ENCODE assay signal across 21 cellular contexts in genomic region chr13:44410328-44410859, GRCh38. TPM values are rescaled to one million over a fixed set of nuclear protein-coding genes. Genes with fewer than 3 reads are reported as not detected.
DNase-seq lines count a peak whose midpoint lies in the region; ATAC-seq and TF ChIP-seq lines count a peak whose summit lies in the region.
"Had no signal": no experiment of that assay in that cellular context is flagged by ENCODE, and none has a peak within 500 bp of the region (broad histone marks: within the 10 kb centered on the region; RNA-seq: fewer than 3 reads in every experiment).

No MANE protein-coding gene starts in this region.

- H3K4me3 ChIP-seq in mucosa of descending colon (no peak overlapping the region), adrenal gland (no peak overlapping the region)
- H3K4me3 ChIP-seq: colonic mucosa, GM12878, upper lobe of right lung had no signal

- no peak for TF ChIP-seq POLR2A in adrenal gland (IDR thresholded peaks at IDR 0.05)

- H3K9me3 ChIP-seq in mucosa of descending colon (no peaks in the 10 kb centered on the region), adrenal gland (replicated peaks in 1 of 3) (no peaks in the 10 kb centered on the region)
- H3K9me3 ChIP-seq: colonic mucosa, upper lobe of right lung had no signal

- H3K36me3 ChIP-seq in mucosa of descending colon (ENCODE audit: low read depth) (no peaks in the 10 kb centered on the region), adrenal gland (replicated peaks in 1 of 2) (no peaks in the 10 kb centered on the region)
- H3K36me3 ChIP-seq: colonic mucosa, upper lobe of right lung had no signal

- no peaks in the 10 kb centered on the region for H3K27me3 ChIP-seq in adrenal gland
- H3K27me3 ChIP-seq: colonic mucosa, upper lobe of right lung had no signal

- intact Hi-C loops in cardiac septum (cut with DNase I) (no loop called here), left ventricle myocardium superior (cut with micrococcal nuclease) (no loop called here), mucosa of descending colon (cut with DNase I, micrococcal nuclease) (no loop called here), adrenal gland (cut with DNase I) (no loop called here)

- DNase-seq in cardiac septum (ENCODE audit: low spot score) (peak; percentile 38), left ventricle myocardium superior (no peak), RPMI8226 (peak; percentile 42), mucosa of descending colon (peak in 1 of 3 donors; percentile 50), adrenal gland (no peak), GF-D8 (lab: John Stamatoyannopoulos, UW) (no peak), SK-N-DZ (ENCODE audit: low spot score) (no peak), substantia nigra (lab: John Stamatoyannopoulos, UW) (no peak)
- DNase-seq: ACHN; activated CD4-positive, alpha-beta T cell treated with anti-CD3 and anti-CD28 coated beads, Interleukin-2, amount 50 U/mL, for 48 hours; activated effector memory CD4-positive, alpha-beta T cell treated with anti-CD3 and anti-CD28 coated beads, Interleukin-2, amount 50 U/mL, for 16 hours; colonic mucosa; kidney; NCI-H1105 treated with DMSO at 0.1 percent for 48 hours; retina; stimulated activated CD4-positive, alpha-beta T cell treated with anti-CD3 and anti-CD28 coated beads, Interleukin-12 subunit alpha, Interleukin-12 subunit beta, amount 100 ng/mL, for 4 hours; T-helper 9 cell; upper lobe of right lung had no signal

- ATAC-seq in left ventricle myocardium superior (no peak), mucosa of descending colon (peak; percentile 17)
- ATAC-seq: GM12878, upper lobe of right lung had no signal

- H3K27ac ChIP-seq in adrenal gland (no peak overlapping the region), substantia nigra (ENCODE audit: low read depth, low read length, poor library complexity, severe bottlenecking) (no peak overlapping the region)
- H3K27ac ChIP-seq: colonic mucosa, HL-60, upper lobe of right lung had no signal

- TF ChIP-seq CTCF in mucosa of descending colon (IDR thresholded peaks at IDR 0.05) (no peak), adrenal gland (IDR thresholded peaks at IDR 0.05) (no peak)

- H3K4me1 ChIP-seq in mucosa of descending colon (ENCODE audit: low read depth), result no peaks in the 10 kb centered on the region
- no peaks in the 10 kb centered on the region for H3K4me1 ChIP-seq in adrenal gland (replicated peaks in 1 of 2)
- H3K4me1 ChIP-seq: colonic mucosa, upper lobe of right lung had no signal

- WGBS in adrenal gland, 4 donors, result 74 to 87% (median 82%) methylated on average over 6 of the region's 6 CpGs

RNA-seq across cellular contexts. Expression of gene SERP2, which starts 36.8 kb away (rescaled TPM):
- total RNA-seq in cardiac septum (7.9 TPM), left ventricle myocardium superior (12.4 TPM), mucosa of descending colon (1 to 10 TPM; 3.3 to 6.0 (median 5.8) TPM), adrenal gland (1 to 10 TPM; 2.6 to 4.8 (median 4.0) TPM)
- polyA plus RNA-seq in adrenal gland, result 1 to 10 TPM; 4.4 to 8.8 (median 7.4) TPM
- 15.8 and 19.4 TPM in 2 replicates for polyA plus RNA-seq in SK-N-DZ (2014; cell fraction: cytosol; rRNA removed)
- polyA plus RNA-seq in SK-N-DZ (2014; cell fraction: nucleus; rRNA removed), result 15.5 and 19.2 TPM in 2 replicates
- total RNA-seq: GM12878 had no signal
- polyA plus RNA-seq: CD14-positive monocyte, GM12878 had no signal

Comparison
In these comparisons a context has a peak if more than half of its experiments do, and no peak if none do; other contexts are left out.
1. DNase-seq: peak in cardiac septum (single experiment) and RPMI8226 (single experiment); none in left ventricle myocardium superior (single experiment), adrenal gland (0 of 7), GF-D8 (single experiment), SK-N-DZ (single experiment) and substantia nigra (0 of 49).